ENCODE assay signal across 9 cellular contexts in genomic region chr4:88526221-88526815, GRCh38. TPM values are rescaled to one million over a fixed set of nuclear protein-coding genes. Genes with fewer than 3 reads are reported as not detected.
DNase-seq lines count a peak whose midpoint lies in the region; TF ChIP-seq lines count a peak whose summit lies in the region.
"Had no signal": no experiment of that assay in that cellular context is flagged by ENCODE, and none has a peak within 500 bp of the region (broad histone marks: within the 10 kb centered on the region; RNA-seq: fewer than 3 reads in every experiment).

No MANE protein-coding gene starts in this region.

- H3K36me3 Mint-ChIP-seq in progenitor cell of endocrine pancreas (ENCODE audit: insufficient read depth), result peaks cover 2% of the 10 kb centered on the region

- H3K4me3 Mint-ChIP-seq in progenitor cell of endocrine pancreas (ENCODE audit: low read depth), result no peak overlapping the region
- H3K4me3 Mint-ChIP-seq: activated naive CD4-positive, alpha-beta T cell treated with anti-CD3 and anti-CD28 coated beads, Interleukin-2, amount 10 ng/mL, durations not matched to agents 7 days and 5 days had no signal

- peaks cover 8% of the 10 kb centered on the region for H3K4me1 Mint-ChIP-seq in progenitor cell of endocrine pancreas (ENCODE audit: low read depth)

- TF ChIP-seq CTCF in progenitor cell of endocrine pancreas (IDR thresholded peaks at IDR 0.05; ENCODE audit: unreplicated experiment), result peak; percentile 29

- DNase-seq in NOMO-1 treated with DMSO at 0.1 percent for 48 hours (lab: John Stamatoyannopoulos, UW; ENCODE audit: unreplicated experiment), result peak; percentile 16
- DNase-seq in NOMO-1 treated with dmso at 0.1 percent for 144 hours (lab: John Stamatoyannopoulos, UW; ENCODE audit: unreplicated experiment), result no peak
- peak; percentile 1 for DNase-seq in NCI-H1436 treated with DMSO at 0.1 percent for 48 hours (lab: John Stamatoyannopoulos, UW)
- DNase-seq in cerebellum (ENCODE audit: low spot score), result peak; percentile 55
- no peak for DNase-seq in progenitor cell of endocrine pancreas (ENCODE audit: low spot score, unreplicated experiment)
- no peak for DNase-seq in NCI-H510A treated with DMSO at 0.1 percent for 48 hours (lab: John Stamatoyannopoulos, UW)
- no peak for DNase-seq in NCI-H146 treated with DMSO at 0.1 percent for 48 hours (lab: John Stamatoyannopoulos, UW; ENCODE audit: unreplicated experiment)
- DNase-seq in NCI-H187 treated with DMSO at 0.1 percent for 48 hours (lab: John Stamatoyannopoulos, UW), result no peak
- DNase-seq: activated naive CD4-positive, alpha-beta T cell treated with anti-CD3 and anti-CD28 coated beads, Interleukin-2, amount 10 ng/mL, durations not matched to agents 7 days and 5 days had no signal

- no peaks in the 10 kb centered on the region for H3K27me3 Mint-ChIP-seq in progenitor cell of endocrine pancreas
- H3K27me3 Mint-ChIP-seq: activated naive CD4-positive, alpha-beta T cell treated with anti-CD3 and anti-CD28 coated beads, Interleukin-2, amount 10 ng/mL, durations not matched to agents 7 days and 5 days had no signal

- H3K9me3 Mint-ChIP-seq in progenitor cell of endocrine pancreas (ENCODE audit: low read depth), result no peaks in the 10 kb centered on the region
- H3K9me3 Mint-ChIP-seq: activated naive CD4-positive, alpha-beta T cell treated with anti-CD3 and anti-CD28 coated beads, Interleukin-2, amount 10 ng/mL, durations not matched to agents 7 days and 5 days had no signal

- H3K27ac Mint-ChIP-seq in progenitor cell of endocrine pancreas, result no peak overlapping the region
- H3K27ac Mint-ChIP-seq: activated naive CD4-positive, alpha-beta T cell treated with anti-CD3 and anti-CD28 coated beads, Interleukin-2, amount 10 ng/mL, durations not matched to agents 7 days and 5 days had no signal

RNA-seq across cellular contexts. Expression of gene PYURF, which starts 2.7 kb away (rescaled TPM):
- total RNA-seq in cerebellum (55.1 TPM), progenitor cell of endocrine pancreas (47.2 and 48.4 TPM in 2 replicates)

Comparison
In these comparisons a context has a peak if more than half of its experiments do, and no peak if none do; other contexts are left out.
1. DNase-seq: peak in NOMO-1 treated with DMSO at 0.1 percent for 48 hours (single experiment), NCI-H1436 treated with DMSO at 0.1 percent for 48 hours (single experiment) and cerebellum (single experiment); none in NOMO-1 treated with dmso at 0.1 percent for 144 hours (single experiment), progenitor cell of endocrine pancreas (single experiment), NCI-H510A treated with DMSO at 0.1 percent for 48 hours (single experiment), NCI-H146 treated with DMSO at 0.1 percent for 48 hours (single experiment) and NCI-H187 treated with DMSO at 0.1 percent for 48 hours (single experiment).